ENCODE assay signal across 29 cellular contexts in genomic region chr2:121831841-121832240, GRCh38.
DNase-seq lines count a peak whose midpoint lies in the region; ATAC-seq, FAIRE-seq and TF ChIP-seq lines count a peak whose summit lies in the region.
"Had no signal": no experiment of that assay in that cellular context is flagged by ENCODE, and none has a peak within 500 bp of the region (broad histone marks: within the 10 kb centered on the region; RNA-seq: fewer than 3 reads in every experiment).

No MANE protein-coding gene starts in this region.

- H3K4me3 ChIP-seq in GM12878: no peak overlapping the region
- H3K4me3 ChIP-seq: esophagus squamous epithelium, SK-N-MC had no signal

- no peak for ATAC-seq in GM12878
- no peak for ATAC-seq in stimulated activated naive B cell treated with anti-CD40 and anti-IgM and Interleukin-4, amounts not matched to agents 10 μg/mL and 1 μg/mL and 100 μg/mL, for 72 hours (replicated peaks)
- ATAC-seq in HG03139 (IDR thresholded peaks at IDR 0.05; ENCODE audit: unreplicated experiment): no peak
- ATAC-seq in GM18511 (IDR thresholded peaks at IDR 0.05; ENCODE audit: unreplicated experiment): no peak
- ATAC-seq: naive thymus-derived CD8-positive, alpha-beta T cell; stimulated activated naive CD8-positive, alpha-beta T cell treated with anti-CD3 and anti-CD28 coated beads, Interleukin-15, Interleukin-2, amounts not matched to agents 100 U/mL and 50 U/mL, for 24 hours had no signal

- peaks cover 20% of the 10 kb centered on the region for H3K27me3 Mint-ChIP-seq in nephron progenitor cell (ENCODE audit: low read depth, poor library complexity)
- H3K27me3 Mint-ChIP-seq in stimulated activated naive B cell treated with anti-CD40 and anti-IgM and Interleukin-4, amounts not matched to agents 10 μg/mL and 1 μg/mL and 100 μg/mL, for 72 hours: peaks cover 6 to 12% of the 10 kb centered on the region in 2 donors

- no peaks in the 10 kb centered on the region for H3K9me3 ChIP-seq in GM12878 (replicated peaks; ENCODE audit: control insufficient read depth, insufficient read depth, low read length)
- H3K9me3 ChIP-seq: esophagus squamous epithelium had no signal

- H3K27ac ChIP-seq in GM12878 (ENCODE audit: control insufficient read depth, insufficient read depth): no peak overlapping the region
- H3K27ac ChIP-seq: brain microvascular endothelial cell, esophagus squamous epithelium, SK-N-MC had no signal

- no peak overlapping the region for H3K9ac ChIP-seq in GM12878 (ENCODE audit: control insufficient read depth, insufficient read depth, low read length)

- no peak for TF ChIP-seq EP300 in GM12878 (IDR thresholded peaks at IDR 0.05; ENCODE audit: borderline replicate concordance in 1 of 2, control insufficient read depth in 1 of 2, low read depth in 2 of 2, low read length in 2 of 2)

- POLR2A ChIA-PET in GM12878 (lab: Charles Lee): interaction anchor here (0.5 kb wide), 1 partner anchor 446 kb away, joined by 4 read pairs; no protein-coding TSS in a partner anchor

- RAD21 ChIA-PET in GM12878 (lab: Charles Lee; ENCODE audit: unreplicated experiment): interaction anchor here (0.8 kb wide), 1 partner anchor 21 kb away, joined by 3 read pairs; no protein-coding TSS in a partner anchor

- no peaks in the 10 kb centered on the region for H3K36me3 ChIP-seq in GM12878 (ENCODE audit: control insufficient read depth in 2 of 2, insufficient read depth in 2 of 2, low read length in 1 of 2)
- H3K36me3 ChIP-seq: brain microvascular endothelial cell, esophagus squamous epithelium had no signal

- no peaks in the 10 kb centered on the region for H3K36me3 Mint-ChIP-seq in nephron progenitor cell (ENCODE audit: low read depth)
- H3K36me3 Mint-ChIP-seq in stimulated activated naive B cell treated with anti-CD40 and anti-IgM and Interleukin-4, amounts not matched to agents 10 μg/mL and 1 μg/mL and 100 μg/mL, for 72 hours: no peaks in the 10 kb centered on the region
- H3K36me3 Mint-ChIP-seq: CD14-positive monocyte; naive thymus-derived CD8-positive, alpha-beta T cell had no signal

- no peak for TF ChIP-seq POLR2A in GM12878 (IDR thresholded peaks at IDR 0.05; ENCODE audit: low read depth, low read length)

- SMC1A ChIA-PET in GM12878 (lab: Charles Lee; ENCODE audit: uncharacterized antibody, unreplicated experiment): no interaction called here

- H3K79me2 ChIP-seq in GM12878 (ENCODE audit: control insufficient read depth, insufficient read depth, low read length): no peaks in the 10 kb centered on the region

- H3K9me3 Mint-ChIP-seq in nephron progenitor cell: peaks cover 3% of the 10 kb centered on the region
- no peaks in the 10 kb centered on the region for H3K9me3 Mint-ChIP-seq in stimulated activated naive B cell treated with anti-CD40 and anti-IgM and Interleukin-4, amounts not matched to agents 10 μg/mL and 1 μg/mL and 100 μg/mL, for 72 hours
- H3K9me3 Mint-ChIP-seq: activated CD4-positive, alpha-beta memory T cell treated with anti-CD3 and anti-CD28 coated beads, Interleukin-2, amount 10 ng/mL, durations not matched to agents 7 days and 5 days; activated naive CD4-positive, alpha-beta T cell treated with anti-CD3 and anti-CD28 coated beads for 36 hours; activated T-helper 1 cell treated with anti-CD3 and anti-CD28 coated beads, Interleukin-12 subunit alpha, Interleukin-12 subunit beta, Interleukin-2, Interleukin-4 antibody, amounts not matched to agents 30 ng/mL and 10 ng/mL and 1 ng/mL, durations not matched to agents 14 hours and 24 hours and 36 hours; CD14-positive monocyte; naive thymus-derived CD8-positive, alpha-beta T cell; T-helper 1 cell treated with Interleukin-12 subunit alpha and Interleukin-12 subunit beta and Interleukin-4 antibody, amounts not matched to agents 30 μg/mL and 1 μg/mL, for 36 hours had no signal

- H2AFZ ChIP-seq in GM12878 (ENCODE audit: control insufficient read depth, low read depth, low read length): peak overlapping the region; percentile 15; the same call in 1 of the 2 replicates

- H3K4me2 ChIP-seq in GM12878 (ENCODE audit: control insufficient read depth, insufficient read depth): no peak overlapping the region

- H3K27ac Mint-ChIP-seq in nephron progenitor cell: peak overlapping the region; percentile 75
- H3K27ac Mint-ChIP-seq in stimulated activated naive B cell treated with anti-CD40 and anti-IgM and Interleukin-4, amounts not matched to agents 10 μg/mL and 1 μg/mL and 100 μg/mL, for 72 hours: peak overlapping the region; percentile 33
- H3K27ac Mint-ChIP-seq: activated CD4-positive, alpha-beta memory T cell treated with anti-CD3 and anti-CD28 coated beads, Interleukin-2, amount 10 ng/mL, durations not matched to agents 7 days and 5 days; activated naive CD4-positive, alpha-beta T cell treated with anti-CD3 and anti-CD28 coated beads for 36 hours; activated T-helper 1 cell treated with anti-CD3 and anti-CD28 coated beads, Interleukin-12 subunit alpha, Interleukin-12 subunit beta, Interleukin-2, Interleukin-4 antibody, amounts not matched to agents 30 ng/mL and 10 ng/mL and 1 ng/mL, durations not matched to agents 14 hours and 24 hours and 36 hours; CD14-positive monocyte; T-helper 1 cell treated with Interleukin-12 subunit alpha and Interleukin-12 subunit beta and Interleukin-4 antibody, amounts not matched to agents 30 μg/mL and 1 μg/mL, for 36 hours had no signal

- H4K20me1 ChIP-seq in GM12878 (ENCODE audit: control insufficient read depth, insufficient read depth): no peaks in the 10 kb centered on the region

- WGBS in GM12878 (ENCODE audit: insufficient coverage, insufficient replicate concordance, low lambda C conversion rate, missing lambda C conversion rate): 42% methylated on average over 9 of the region's 9 CpGs

- CTCF ChIA-PET in GM12878 (lab: Yijun Ruan, JAX): interaction anchor here (1.9 kb wide), 1 partner anchor 66 kb away, joined by 4 read pairs; no protein-coding TSS in a partner anchor

- no peak for FAIRE-seq in GM12878 (lab: Jason Lieb, UNC)
- FAIRE-seq: endometrium, frontal cortex, TTC549 had no signal

- no peaks in the 10 kb centered on the region for H3K27me3 ChIP-seq in GM12878 (replicated peaks in 1 of 2; ENCODE audit: control insufficient read depth in 2 of 2, insufficient read depth in 2 of 2, low read length in 1 of 2)
- H3K27me3 ChIP-seq: brain microvascular endothelial cell, esophagus squamous epithelium had no signal

- peaks cover 11% of the 10 kb centered on the region for H3K4me1 Mint-ChIP-seq in nephron progenitor cell
- peaks cover 0 to 2% of the 10 kb centered on the region in 2 donors for H3K4me1 Mint-ChIP-seq in stimulated activated naive B cell treated with anti-CD40 and anti-IgM and Interleukin-4, amounts not matched to agents 10 μg/mL and 1 μg/mL and 100 μg/mL, for 72 hours
- H3K4me1 Mint-ChIP-seq: activated CD4-positive, alpha-beta memory T cell treated with anti-CD3 and anti-CD28 coated beads, Interleukin-2, amount 10 ng/mL, durations not matched to agents 7 days and 5 days; CD14-positive monocyte; naive thymus-derived CD8-positive, alpha-beta T cell had no signal

- no peak for DNase-seq in GM12878 (ENCODE audit: low read depth, low spot score)
- DNase-seq in cardiac septum (ENCODE audit: low spot score): peak; percentile 80
- no peak for DNase-seq in nephron progenitor cell
- DNase-seq in stimulated activated naive B cell treated with anti-CD40 and anti-IgM and Interleukin-4, amounts not matched to agents 10 μg/mL and 1 μg/mL and 100 μg/mL, for 72 hours: no peak
- DNase-seq in NCI-H526 treated with DMSO at 0.1 percent for 48 hours (lab: John Stamatoyannopoulos, UW): no peak
- DNase-seq in T-helper 1 cell: no peak
- DNase-seq: activated CD4-positive, alpha-beta memory T cell treated with anti-CD3 and anti-CD28 coated beads, Interleukin-2, amount 10 ng/mL, durations not matched to agents 7 days and 5 days; activated CD4-positive, CD25-positive, alpha-beta regulatory T cell treated with anti-CD3 and anti-CD28 coated beads, Interleukin-2, amount 50 U/mL, for 72 hours; activated CD8-positive, alpha-beta memory T cell treated with anti-CD3 and anti-CD28 coated beads, Interleukin-2, amount 50 U/mL, for 4 hours; activated naive CD4-positive, alpha-beta T cell treated with anti-CD3 and anti-CD28 coated beads for 36 hours; brain microvascular endothelial cell; esophagus squamous epithelium; hippocampal formation; midbrain; naive thymus-derived CD8-positive, alpha-beta T cell; NCI-H1048; NCI-H2171; RPMI8226; stimulated activated CD4-positive, alpha-beta T cell treated with anti-CD3 and anti-CD28 coated beads, Interleukin-1b, Interleukin-23, amount 100 ng/mL, for 48 hours; stimulated activated naive CD8-positive, alpha-beta T cell treated with anti-CD3 and anti-CD28 coated beads, Interleukin-15, Interleukin-2, amounts not matched to agents 100 U/mL and 50 U/mL, for 24 hours had no signal

- peaks cover 3% of the 10 kb centered on the region for H3K4me1 ChIP-seq in GM12878 (ENCODE audit: control insufficient read depth, insufficient read depth, low read length)
- H3K4me1 ChIP-seq: esophagus squamous epithelium had no signal

- no peak for TF ChIP-seq RAD21 in GM12878 (IDR thresholded peaks at IDR 0.05; ENCODE audit: insufficient read depth, low read depth, low read length)

- intact Hi-C loops in GM12878 (cut with micrococcal nuclease; ENCODE audit: unreplicated experiment) (no loop called here), cardiac septum (cut with DNase I) (loop anchor here (10.0 kb wide), 1 partner anchor 143 kb away; no protein-coding TSS in a partner anchor)

- H3K4me3 Mint-ChIP-seq in nephron progenitor cell: no peak overlapping the region
- no peak overlapping the region for H3K4me3 Mint-ChIP-seq in stimulated activated naive B cell treated with anti-CD40 and anti-IgM and Interleukin-4, amounts not matched to agents 10 μg/mL and 1 μg/mL and 100 μg/mL, for 72 hours
- H3K4me3 Mint-ChIP-seq: activated CD4-positive, alpha-beta memory T cell treated with anti-CD3 and anti-CD28 coated beads, Interleukin-2, amount 10 ng/mL, durations not matched to agents 7 days and 5 days; activated naive CD4-positive, alpha-beta T cell treated with anti-CD3 and anti-CD28 coated beads for 36 hours; activated T-helper 1 cell treated with anti-CD3 and anti-CD28 coated beads, Interleukin-12 subunit alpha, Interleukin-12 subunit beta, Interleukin-2, Interleukin-4 antibody, amounts not matched to agents 30 ng/mL and 10 ng/mL and 1 ng/mL, durations not matched to agents 14 hours and 24 hours and 36 hours; CD14-positive monocyte; naive thymus-derived CD8-positive, alpha-beta T cell; T-helper 1 cell treated with Interleukin-12 subunit alpha and Interleukin-12 subunit beta and Interleukin-4 antibody, amounts not matched to agents 30 μg/mL and 1 μg/mL, for 36 hours had no signal

- no TSS peak for BruUV-seq in GM12878 (replicated peaks; lab: Mats Ljungman, UMichigan)

- in situ Hi-C loops in GM12878 (cut with MboI): no loop called here

- TF ChIP-seq CTCF in GM12878 (IDR thresholded peaks at IDR 0.05 in 2 of 3, conservative IDR thresholded peaks at IDR 0.05 in 1 of 3; ENCODE audit: control insufficient read depth in 2 of 3, extremely low read depth in 1 of 3, insufficient read depth in 1 of 3, low read depth in 3 of 3, low read length in 3 of 3): no peak
- TF ChIP-seq CTCF in nephron progenitor cell (IDR thresholded peaks at IDR 0.05): no peak
